9 cellular contexts compared by ENCODE assay signal in genomic region chr6:35302604-35303218, GRCh38. TPM values are rescaled to one million over a fixed set of nuclear protein-coding genes. Genes with fewer than 3 reads are reported as not detected.
DNase-seq lines count a peak whose midpoint lies in the region; ATAC-seq and TF ChIP-seq lines count a peak whose summit lies in the region.
"Had no signal": no experiment of that assay in that cellular context is flagged by ENCODE, and none has a peak within 500 bp of the region (broad histone marks: within the 10 kb centered on the region; RNA-seq: fewer than 3 reads in every experiment).

No MANE protein-coding gene starts in this region.

- no peaks in the 10 kb centered on the region; a peak in 3 of 22 replicates for H4K20me1 ChIP-seq in BLaER1 treated with 17β-estradiol and CSF1 and Interleukin-3, amounts not matched to agents 10 nM and 100 nM

- H3K36me3 Mint-ChIP-seq in T-helper 17 cell (ENCODE audit: low read depth) (peaks cover 15% of the 10 kb centered on the region), chondrocyte (ENCODE audit: low read depth) (no peaks in the 10 kb centered on the region)

- H3K4me2 ChIP-seq in BLaER1 treated with 17β-estradiol and CSF1 and Interleukin-3, amounts not matched to agents 10 nM and 100 nM, result peak overlapping the region; percentile 82 to 99 (median 96)

- H3K9ac ChIP-seq in BLaER1 treated with 17β-estradiol and CSF1 and Interleukin-3, amounts not matched to agents 10 nM and 100 nM, result peak overlapping the region; percentile 66 to 81 (median 76)

- H3K4me3 ChIP-seq in BLaER1 treated with 17β-estradiol and CSF1 and Interleukin-3, amounts not matched to agents 10 nM and 100 nM, result peak overlapping the region; percentile 13 to 66 (median 48); a peak in 18 of 20 replicates

- no peaks in the 10 kb centered on the region for H3K27me3 ChIP-seq in BLaER1 treated with 17β-estradiol and CSF1 and Interleukin-3, amounts not matched to agents 10 nM and 100 nM

- peak overlapping the region; percentile 54 to 96 (median 92) for H3K27ac ChIP-seq in BLaER1 treated with 17β-estradiol and CSF1 and Interleukin-3, amounts not matched to agents 10 nM and 100 nM

- no peak for TF ChIP-seq CTCF in chondrocyte (IDR thresholded peaks at IDR 0.05)

- peak; percentile 84 for ATAC-seq in GM19372 (IDR thresholded peaks at IDR 0.05; ENCODE audit: low read depth, unreplicated experiment)
- peak; percentile 70 for ATAC-seq in HG03457 (IDR thresholded peaks at IDR 0.05; ENCODE audit: unreplicated experiment)
- ATAC-seq in T-helper 17 cell, result peak; percentile 94

- peak; percentile 72 to 81 (median 72) for DNase-seq in T-helper 17 cell
- DNase-seq in amniotic epithelial cell (ENCODE audit: low read depth), result peak; percentile 13
- DNase-seq in medulla oblongata (ENCODE audit: extremely low spot score), result peak; percentile 51
- DNase-seq in stimulated activated CD8-positive, alpha-beta memory T cell treated with anti-CD3 and anti-CD28 coated beads, Interleukin-7, amount 100 ng/mL, for 24 hours (ENCODE audit: low read depth), result peak; percentile 70
- no peak for DNase-seq in chondrocyte (ENCODE audit: low spot score)

- H3K4me1 Mint-ChIP-seq in T-helper 17 cell (peaks cover 57% of the 10 kb centered on the region), chondrocyte (ENCODE audit: low read depth) (peaks cover 13% of the 10 kb centered on the region)

- H3K27me3 Mint-ChIP-seq in T-helper 17 cell (no peaks in the 10 kb centered on the region), chondrocyte (ENCODE audit: low read depth) (no peaks in the 10 kb centered on the region)

- no peaks in the 10 kb centered on the region for H3K9me3 Mint-ChIP-seq in chondrocyte (ENCODE audit: low read depth)

- peaks cover 13 to 47% (median 33%) of the 10 kb centered on the region in 11 experiments; a peak in 20 of 22 replicates for H3K36me3 ChIP-seq in BLaER1 treated with 17β-estradiol and CSF1 and Interleukin-3, amounts not matched to agents 10 nM and 100 nM

- no peaks in the 10 kb centered on the region for H3K9me3 ChIP-seq in BLaER1 treated with 17β-estradiol and CSF1 and Interleukin-3, amounts not matched to agents 10 nM and 100 nM (replicated peaks in 1 of 11)
- no peaks in the 10 kb centered on the region for H3K9me3 ChIP-seq in T-helper 17 cell (ENCODE audit: control insufficient read depth, low read length, poor library complexity, severe bottlenecking)

- H3K27ac Mint-ChIP-seq in T-helper 17 cell (peak overlapping the region; percentile 98), chondrocyte (ENCODE audit: unreplicated experiment) (no peak overlapping the region)

- peaks cover 65 to 89% (median 77%) of the 10 kb centered on the region in 10 experiments for H3K4me1 ChIP-seq in BLaER1 treated with 17β-estradiol and CSF1 and Interleukin-3, amounts not matched to agents 10 nM and 100 nM

- H3K4me3 Mint-ChIP-seq in T-helper 17 cell (peak overlapping the region; percentile 92), chondrocyte (ENCODE audit: unreplicated experiment) (no peak overlapping the region)

RNA-seq across cellular contexts. Expression of gene DEF6, which starts 5.1 kb away (rescaled TPM):
- 100 to 1,000 TPM; 193 to 206 TPM for total RNA-seq in T-helper 17 cell
- 0.82 to 1.1 TPM (median 0.82 TPM) in 3 replicates for total RNA-seq in chondrocyte
- total RNA-seq: myocyte had no signal

RNA-seq across cellular contexts. Expression of gene PPARD, which starts 39.6 kb away (rescaled TPM):
- total RNA-seq in T-helper 17 cell (10 to 100 TPM; 25.0 to 29.9 TPM), chondrocyte (25.9 to 28.3 TPM (median 27.0 TPM) in 3 replicates)

RNA-seq across cellular contexts. Expression of gene ZNF76, which starts 43.2 kb away (rescaled TPM):
- 10 to 100 TPM; 50.0 to 60.8 TPM for total RNA-seq in T-helper 17 cell
- total RNA-seq in chondrocyte, result 20.3 to 28.3 TPM (median 22.1 TPM) in 3 replicates

Comparison
In these comparisons a context has a peak if more than half of its experiments do, and no peak if none do; other contexts are left out.
1. RNA of gene DEF6, which starts 5.1 kb away (total RNA-seq): 193 to 206 TPM in T-helper 17 cell; 0.82 to 1.1 TPM in chondrocyte; every median in the first group is over 10 times any median in the second.
2. Peak in every context shown above with its lines, with median percentiles within 50 percentile points of each other: ATAC-seq.